In genomic region chr5:88474574-88474973, GRCh38 we compare ENCODE assay signal across 21 cellular contexts.
DNase-seq lines count a peak whose midpoint lies in the region; ATAC-seq and FAIRE-seq lines count a peak whose summit lies in the region.
"Had no signal": no experiment of that assay in that cellular context is flagged by ENCODE, and none has a peak within 500 bp of the region (broad histone marks: within the 10 kb centered on the region; RNA-seq: fewer than 3 reads in every experiment).

No MANE protein-coding gene starts in this region.

- no peak overlapping the region for H4K8ac ChIP-seq in neuronal stem cell (ENCODE audit: low read depth, low read length)

- no peaks in the 10 kb centered on the region for H3K27me3 ChIP-seq in SJCRH30
- no peaks in the 10 kb centered on the region for H3K27me3 ChIP-seq in layer of hippocampus (ENCODE audit: control insufficient read depth, insufficient read depth, low read length)
- H3K27me3 ChIP-seq in neuronal stem cell (ENCODE audit: control insufficient read depth in 3 of 3, insufficient read depth in 3 of 3, low read depth in 1 of 3, low read length in 3 of 3) = no peaks in the 10 kb centered on the region
- H3K27me3 ChIP-seq: Peyer's patch had no signal

- no peak overlapping the region for H2AK5ac ChIP-seq in neuronal stem cell (ENCODE audit: low read depth, low read length)

- H2BK120ac ChIP-seq in neuronal stem cell (ENCODE audit: low read depth, low read length) = no peak overlapping the region

- H3K27ac ChIP-seq in SJCRH30 (peak overlapping the region; percentile 50), layer of hippocampus (ENCODE audit: low read depth, low read length) (peak overlapping the region; percentile 54), neuronal stem cell (replicated peaks; ENCODE audit: low read length) (no peak overlapping the region)
- H3K27ac ChIP-seq: C4-2B, HL-60, Peyer's patch, SK-N-MC had no signal

- WGBS in neuronal stem cell (ENCODE audit: extremely low coverage in 2 of 2, insufficient read length in 2 of 2, insufficient replicate concordance in 1 of 2), 2 donors = no CpG with 5 or more reads among the region's 1 CpG

- H3K14ac ChIP-seq in neuronal stem cell (ENCODE audit: low read length) = no peak overlapping the region

- H3K4me1 ChIP-seq in SJCRH30 (peaks cover 15% of the 10 kb centered on the region), neuronal stem cell (ENCODE audit: control insufficient read depth in 2 of 2, insufficient read depth in 1 of 2, low read depth in 1 of 2, low read length in 2 of 2) (peaks cover 7 to 8% of the 10 kb centered on the region in 2 donors)
- H3K4me1 ChIP-seq: Peyer's patch had no signal

- no peak overlapping the region for H2BK15ac ChIP-seq in neuronal stem cell (ENCODE audit: low read length)

- no peak overlapping the region for H3K4me3 ChIP-seq in SJCRH30
- no peak overlapping the region for H3K4me3 ChIP-seq in neuronal stem cell (ENCODE audit: low read length in 2 of 2)
- H3K4me3 ChIP-seq: Peyer's patch, SK-N-MC had no signal

- H3K18ac ChIP-seq in neuronal stem cell (ENCODE audit: low read length) = no peak overlapping the region

- H4K91ac ChIP-seq in neuronal stem cell (ENCODE audit: low read depth, low read length, poor library complexity) = no peak overlapping the region

- H3K23ac ChIP-seq in neuronal stem cell (ENCODE audit: low read depth, low read length, poor library complexity) = no peak overlapping the region

- H3K4ac ChIP-seq in neuronal stem cell (ENCODE audit: low read length) = no peak overlapping the region

- H2AFZ ChIP-seq in neuronal stem cell (ENCODE audit: low read length) = peak overlapping the region; percentile 51

- no peak overlapping the region for H2BK5ac ChIP-seq in neuronal stem cell (ENCODE audit: low read length)

- H3K9me3 ChIP-seq in SJCRH30 (replicated peaks) (peaks cover 7% of the 10 kb centered on the region; the same call in 1 of the 2 replicates), neuronal stem cell (replicated peaks in 1 of 2; ENCODE audit: control insufficient read depth in 2 of 2, insufficient read depth in 1 of 2, low read depth in 1 of 2, low read length in 2 of 2) (peaks cover 0 to 3% of the 10 kb centered on the region in 2 donors)
- H3K9me3 ChIP-seq: Peyer's patch had no signal

- H3K79me1 ChIP-seq in neuronal stem cell (ENCODE audit: low read depth, low read length) = no peaks in the 10 kb centered on the region

- H3K36me3 ChIP-seq in SJCRH30 (no peaks in the 10 kb centered on the region), neuronal stem cell (replicated peaks in 1 of 2; ENCODE audit: control insufficient read depth in 2 of 2, insufficient read depth in 2 of 2, low read length in 2 of 2) (no peaks in the 10 kb centered on the region)
- H3K36me3 ChIP-seq: Peyer's patch had no signal

- FAIRE-seq in urothelium cell line (lab: Jason Lieb, UNC) = no peak
- FAIRE-seq: HTR-8/SVneo had no signal

- peak; percentile 6 to 39 for DNase-seq in SJCRH30
- DNase-seq in neuronal stem cell (ENCODE audit: low spot score) = no peak
- peak; percentile 7 for DNase-seq in urothelium cell line (ENCODE audit: low spot score)
- no peak for DNase-seq in NCI-H2227 treated with DMSO at 0.1 percent for 48 hours (lab: John Stamatoyannopoulos, UW)
- DNase-seq: COR-L47, DMS 273 treated with DMSO at 0.1 percent for 48 hours, DND-41, H9, NCI-H1092 treated with DMSO at 0.1 percent for 48 hours, NCI-H146, NCI-H2029 treated with DMSO at 0.1 percent for 48 hours, NCI-H2171, NCI-H446 treated with DMSO at 0.1 percent for 48 hours, Peyer's patch had no signal

- H3K9ac ChIP-seq in neuronal stem cell (ENCODE audit: low read depth, low read length, poor library complexity) = no peak overlapping the region

- H2BK12ac ChIP-seq in neuronal stem cell (ENCODE audit: low read length) = no peak overlapping the region

- ATAC-seq in HG03521 (IDR thresholded peaks at IDR 0.05; ENCODE audit: unreplicated experiment) = no peak
- no peak for ATAC-seq in HG02588 (IDR thresholded peaks at IDR 0.05; ENCODE audit: unreplicated experiment)

- H3K4me2 ChIP-seq in neuronal stem cell (ENCODE audit: insufficient read depth, low read length, poor library complexity, severe bottlenecking) = no peak overlapping the region

Comparison
In these comparisons a context has a peak if more than half of its experiments do, and no peak if none do; other contexts are left out.
1. DNase-seq: peak in SJCRH30 (2 of 2) and urothelium cell line (single experiment); none in neuronal stem cell (single experiment) and NCI-H2227 treated with DMSO at 0.1 percent for 48 hours (single experiment).